26 cellular contexts compared by ENCODE assay signal in the genomic region with DNA sequence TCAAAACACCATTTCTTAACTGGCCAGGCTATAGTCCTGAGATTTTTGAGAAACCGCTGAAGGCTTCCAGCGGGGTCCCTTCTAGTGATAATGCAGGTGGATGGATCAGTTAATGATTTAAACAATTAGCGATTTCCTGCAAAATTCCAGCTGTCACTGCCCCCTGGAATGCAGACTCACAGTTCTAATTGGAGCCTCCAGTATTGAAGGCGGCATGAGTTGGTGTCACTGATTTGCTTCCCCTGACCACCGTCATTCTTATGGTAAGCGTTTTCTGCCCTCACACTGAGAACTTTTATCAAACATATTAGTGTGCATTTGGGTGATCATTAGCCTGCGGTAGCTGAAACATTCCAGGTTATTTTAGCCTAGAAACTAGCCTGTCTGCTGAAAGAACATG.
"Had no signal": no experiment of that assay in that cellular context is flagged by ENCODE, and none has a peak within 500 bp of the region (broad histone marks: within the 10 kb centered on the region; RNA-seq: fewer than 3 reads in every experiment).

No MANE protein-coding gene starts in this region.

- H3K4me1 Mint-ChIP-seq: activated B cell treated with CpG ODN at 0.5 μM for 24 hours, brain had no signal

- H3K4me3 Mint-ChIP-seq: activated B cell treated with CpG ODN at 0.5 μM for 24 hours; activated CD4-positive, alpha-beta T cell treated with anti-CD3 and anti-CD28 coated beads, Interleukin-2, amount 10 ng/mL, durations not matched to agents 24 days and 14 days; activated CD8-positive, alpha-beta memory T cell treated with anti-CD3 and anti-CD28 coated beads, Interleukin-2, amount 10 ng/mL, durations not matched to agents 7 days and 5 days; activated naive CD4-positive, alpha-beta T cell treated with anti-CD3 and anti-CD28 coated beads, Interleukin-2, amount 50 U/mL, for 24 hours; activated T-cell treated with anti-CD3 and anti-CD28 coated beads, Interleukin-2, amount 50 U/mL, for 24 hours; activated T-helper 1 cell treated with anti-CD3 and anti-CD28 coated beads, Interleukin-12 subunit alpha, Interleukin-12 subunit beta, Interleukin-2, Interleukin-4 antibody, amounts not matched to agents 30 ng/mL and 10 ng/mL and 1 ng/mL, durations not matched to agents 14 hours and 24 hours and 36 hours; brain; T-helper 17 cell had no signal

- H3K4me3 ChIP-seq: ascending aorta, MG63 had no signal

- H3K9me3 ChIP-seq: ascending aorta, MG63 had no signal

- DNase-seq: activated B cell treated with CpG ODN at 0.5 μM for 24 hours; activated CD4-positive, alpha-beta T cell treated with anti-CD3 and anti-CD28 coated beads for 1 hour; activated CD4-positive, alpha-beta T cell treated with anti-CD3 and anti-CD28 coated beads, Interleukin-2, amount 10 ng/mL, durations not matched to agents 24 days and 14 days; activated CD4-positive, alpha-beta T cell treated with anti-CD3 and anti-CD28 coated beads, Interleukin-2, amount 50 U/mL, for 48 hours; activated CD8-positive, alpha-beta memory T cell treated with anti-CD3 and anti-CD28 coated beads, Interleukin-2, amount 10 ng/mL, durations not matched to agents 7 days and 5 days; activated effector memory CD4-positive, alpha-beta T cell treated with Interleukin-2 at 50 U/mL for 16 hours; activated naive CD4-positive, alpha-beta T cell; activated T-cell treated with anti-CD3 and anti-CD28 coated beads, Interleukin-2, amount 50 U/mL, for 24 hours; amniotic stem cell; MG63; MV-4-11; NCI-H1092 treated with DMSO at 0.1 percent for 48 hours; NCI-H1436; NCI-H187; NCI-H2081; NCI-H446; NCI-H524; PC-3; SHP77 treated with DMSO at 0.1 percent for 48 hours; T-helper 17 cell; T-helper 9 cell had no signal

- H3K27me3 ChIP-seq: ascending aorta, MG63 had no signal

- H3K4me1 ChIP-seq: ascending aorta had no signal

- ATAC-seq: activated CD8-positive, alpha-beta memory T cell treated with anti-CD3 and anti-CD28 coated beads, Interleukin-2, amount 10 ng/mL, durations not matched to agents 7 days and 5 days; PC-3; T-helper 17 cell had no signal

- FAIRE-seq: RCC 7860 had no signal

- H3K9me3 Mint-ChIP-seq: activated naive CD4-positive, alpha-beta T cell treated with anti-CD3 and anti-CD28 coated beads, Interleukin-2, amount 50 U/mL, for 24 hours; activated T-cell treated with anti-CD3 and anti-CD28 coated beads, Interleukin-2, amount 50 U/mL, for 24 hours; activated T-helper 1 cell treated with anti-CD3 and anti-CD28 coated beads, Interleukin-12 subunit alpha, Interleukin-12 subunit beta, Interleukin-2, Interleukin-4 antibody, amounts not matched to agents 30 ng/mL and 10 ng/mL and 1 ng/mL, durations not matched to agents 14 hours and 24 hours and 36 hours had no signal

- H3K36me3 ChIP-seq: ascending aorta, MG63 had no signal

- H3K36me3 Mint-ChIP-seq: activated CD8-positive, alpha-beta memory T cell treated with anti-CD3 and anti-CD28 coated beads, Interleukin-2, amount 10 ng/mL, durations not matched to agents 7 days and 5 days; activated naive CD4-positive, alpha-beta T cell treated with anti-CD3 and anti-CD28 coated beads, Interleukin-2, amount 50 U/mL, for 24 hours; brain had no signal

- H3K27me3 Mint-ChIP-seq: activated B cell treated with CpG ODN at 0.5 μM for 24 hours; activated CD4-positive, alpha-beta T cell treated with anti-CD3 and anti-CD28 coated beads, Interleukin-2, amount 10 ng/mL, durations not matched to agents 24 days and 14 days; activated CD8-positive, alpha-beta memory T cell treated with anti-CD3 and anti-CD28 coated beads, Interleukin-2, amount 10 ng/mL, durations not matched to agents 7 days and 5 days; activated naive CD4-positive, alpha-beta T cell treated with anti-CD3 and anti-CD28 coated beads, Interleukin-2, amount 50 U/mL, for 24 hours; activated T-cell treated with anti-CD3 and anti-CD28 coated beads, Interleukin-2, amount 50 U/mL, for 24 hours; brain; T-helper 17 cell had no signal

- H3K27ac Mint-ChIP-seq: activated B cell treated with CpG ODN at 0.5 μM for 24 hours; activated CD4-positive, alpha-beta T cell treated with anti-CD3 and anti-CD28 coated beads, Interleukin-2, amount 10 ng/mL, durations not matched to agents 24 days and 14 days; activated CD8-positive, alpha-beta memory T cell treated with anti-CD3 and anti-CD28 coated beads, Interleukin-2, amount 10 ng/mL, durations not matched to agents 7 days and 5 days; activated naive CD4-positive, alpha-beta T cell treated with anti-CD3 and anti-CD28 coated beads, Interleukin-2, amount 50 U/mL, for 24 hours; activated T-cell treated with anti-CD3 and anti-CD28 coated beads, Interleukin-2, amount 50 U/mL, for 24 hours; activated T-helper 1 cell treated with anti-CD3 and anti-CD28 coated beads, Interleukin-12 subunit alpha, Interleukin-12 subunit beta, Interleukin-2, Interleukin-4 antibody, amounts not matched to agents 30 ng/mL and 10 ng/mL and 1 ng/mL, durations not matched to agents 14 hours and 24 hours and 36 hours; brain; T-helper 17 cell had no signal

- H3K27ac ChIP-seq: ascending aorta had no signal
